In the genomic region with DNA sequence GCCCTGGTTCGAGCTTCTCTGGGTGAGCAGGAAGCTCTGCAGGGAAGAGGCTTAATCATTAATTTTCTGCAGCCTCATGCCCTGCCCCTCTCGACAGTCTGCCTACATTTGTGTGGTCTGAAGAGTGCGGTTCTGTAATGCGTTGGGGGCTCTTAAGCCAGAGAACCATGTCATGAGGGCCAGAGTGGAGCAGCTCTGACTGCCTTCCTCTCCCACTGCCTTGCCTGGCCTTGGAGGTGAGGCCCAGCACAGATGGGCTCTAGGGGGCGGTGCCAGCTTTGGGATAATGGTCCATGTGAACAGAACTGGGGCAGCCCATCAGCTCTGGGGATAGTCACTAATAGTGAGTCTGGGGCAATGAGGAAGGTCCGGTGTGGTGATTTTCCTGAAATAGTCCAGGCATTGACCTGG, we compare ENCODE assay signal across 9 cellular contexts. TPM values are rescaled to one million over a fixed set of nuclear protein-coding genes. Genes with fewer than 3 reads are reported as not detected.
DNase-seq lines count a peak whose midpoint lies in the region; ATAC-seq and TF ChIP-seq lines count a peak whose summit lies in the region.
"Had no signal": no experiment of that assay in that cellular context is flagged by ENCODE, and none has a peak within 500 bp of the region (broad histone marks: within the 10 kb centered on the region; RNA-seq: fewer than 3 reads in every experiment).

No MANE protein-coding gene starts in this region.

- H3K27me3 ChIP-seq in left ventricle myocardium inferior (ENCODE audit: low read depth) = peaks cover 74% of the 10 kb centered on the region
- peaks cover 63% of the 10 kb centered on the region for H3K27me3 ChIP-seq in OCI-LY3 (ENCODE audit: low read depth, low read length)
- peaks cover 25 to 71% of the 10 kb centered on the region in 2 experiments for H3K27me3 ChIP-seq in mesenchymal stem cell (ENCODE audit: control insufficient read depth in 1 of 2, insufficient read depth in 1 of 2, low read length in 2 of 2)
- H3K27me3 ChIP-seq in BE2C = peaks cover 65% of the 10 kb centered on the region

- H3K4me1 Mint-ChIP-seq in glutamatergic neuron (ENCODE audit: low read depth, unreplicated experiment) (peaks cover 19% of the 10 kb centered on the region), type B pancreatic cell (ENCODE audit: unreplicated experiment) (peaks cover 15% of the 10 kb centered on the region)

- no peak overlapping the region for H2AK5ac ChIP-seq in mesenchymal stem cell (ENCODE audit: low read length, severe bottlenecking)

- peak; percentile 24 for TF ChIP-seq CTCF in left ventricle myocardium inferior (IDR thresholded peaks at IDR 0.05; ENCODE audit: borderline replicate concordance)
- TF ChIP-seq CTCF in OCI-LY3 (IDR thresholded peaks at IDR 0.05; ENCODE audit: low read depth, low read length) = peak; percentile 37
- no peak for TF ChIP-seq CTCF in glutamatergic neuron (IDR thresholded peaks at IDR 0.05; ENCODE audit: partially characterized antibody, unreplicated experiment)
- TF ChIP-seq CTCF in type B pancreatic cell (conservative IDR thresholded peaks at IDR 0.05) = peak; percentile 19
- no peak for TF ChIP-seq CTCF in BE2C (IDR thresholded peaks at IDR 0.05; ENCODE audit: low read depth, low read length)

- H3K4me2 ChIP-seq in OCI-LY3 (ENCODE audit: low read length) (no peak overlapping the region), mesenchymal stem cell (ENCODE audit: low read length, poor library complexity, severe bottlenecking) (no peak overlapping the region)

- no peak overlapping the region for H3K23ac ChIP-seq in mesenchymal stem cell (ENCODE audit: low read length in 2 of 2)

- H3K4me3 Mint-ChIP-seq in glutamatergic neuron (ENCODE audit: unreplicated experiment) (peak overlapping the region; percentile 82), type B pancreatic cell (peak overlapping the region; percentile 81)

- H3K27ac ChIP-seq in left ventricle myocardium inferior (replicated peaks) (peak overlapping the region; percentile 90), OCI-LY3 (ENCODE audit: low read length) (no peak overlapping the region), mesenchymal stem cell (ENCODE audit: low read length, poor library complexity, severe bottlenecking) (no peak overlapping the region)

- no peak overlapping the region for H4K91ac ChIP-seq in mesenchymal stem cell (ENCODE audit: low read length)

- 31% methylated on average over 6 of the region's 6 CpGs for WGBS in mesenchymal stem cell

- ATAC-seq in Right ventricle myocardium superior (ENCODE audit: poor library complexity) = no peak
- no peak for ATAC-seq in GM21381 (IDR thresholded peaks at IDR 0.05; ENCODE audit: unreplicated experiment)

- no peaks in the 10 kb centered on the region for H3K79me1 ChIP-seq in mesenchymal stem cell (replicated peaks; ENCODE audit: low read length, poor library complexity, severe bottlenecking)

- no peaks in the 10 kb centered on the region for H4K20me1 ChIP-seq in OCI-LY3 (ENCODE audit: insufficient read depth, low read length)

- no peak overlapping the region for H3K18ac ChIP-seq in mesenchymal stem cell (ENCODE audit: low read depth in 1 of 2, low read length in 2 of 2)

- peaks cover 7% of the 10 kb centered on the region for H3K36me3 Mint-ChIP-seq in glutamatergic neuron (ENCODE audit: unreplicated experiment)
- H3K36me3 Mint-ChIP-seq in type B pancreatic cell = no peaks in the 10 kb centered on the region

- no peak overlapping the region for H3K4ac ChIP-seq in mesenchymal stem cell (ENCODE audit: low read depth in 1 of 2, low read length in 2 of 2)

- H2AFZ ChIP-seq in OCI-LY3 (ENCODE audit: low read depth, low read length) = no peak overlapping the region
- no peak overlapping the region for H2AFZ ChIP-seq in mesenchymal stem cell (ENCODE audit: low read depth, low read length)

- no peak overlapping the region for H2BK15ac ChIP-seq in mesenchymal stem cell (ENCODE audit: low read depth, poor library complexity, severe bottlenecking)

- H3K9me3 ChIP-seq in left ventricle myocardium inferior (replicated peaks) (no peaks in the 10 kb centered on the region), OCI-LY3 (ENCODE audit: insufficient read depth, low read length) (no peaks in the 10 kb centered on the region), mesenchymal stem cell (ENCODE audit: control insufficient read depth, low read length) (no peaks in the 10 kb centered on the region), BE2C (no peaks in the 10 kb centered on the region)

- no peaks in the 10 kb centered on the region for H3K79me2 ChIP-seq in OCI-LY3 (ENCODE audit: low read length)

- no peak overlapping the region for H4K8ac ChIP-seq in mesenchymal stem cell (ENCODE audit: low read length)

- H3K4me3 ChIP-seq in left ventricle myocardium inferior (peak overlapping the region; percentile 82), OCI-LY3 (ENCODE audit: low read length) (no peak overlapping the region), mesenchymal stem cell (ENCODE audit: insufficient read depth in 1 of 2, low read depth in 1 of 2, low read length in 2 of 2) (no peak overlapping the region), BE2C (ENCODE audit: low read depth, low read length) (no peak overlapping the region)

- H3K9ac ChIP-seq in OCI-LY3 (ENCODE audit: low read length) (no peak overlapping the region), mesenchymal stem cell (ENCODE audit: low read length) (no peak overlapping the region)

- peaks cover 12% of the 10 kb centered on the region for H3K9me3 Mint-ChIP-seq in glutamatergic neuron (ENCODE audit: unreplicated experiment)
- H3K9me3 Mint-ChIP-seq in type B pancreatic cell = no peaks in the 10 kb centered on the region

- H3K36me3 ChIP-seq in left ventricle myocardium inferior = no peaks in the 10 kb centered on the region
- no peaks in the 10 kb centered on the region for H3K36me3 ChIP-seq in OCI-LY3 (replicated peaks; ENCODE audit: low read depth, low read length)
- no peaks in the 10 kb centered on the region for H3K36me3 ChIP-seq in mesenchymal stem cell (ENCODE audit: control insufficient read depth in 1 of 2, insufficient read depth in 2 of 2, low read depth in 1 of 2, low read length in 2 of 2)
- H3K36me3 ChIP-seq in BE2C = no peaks in the 10 kb centered on the region

- DNase-seq in left ventricle myocardium inferior (no peak), Right ventricle myocardium superior (no peak), glutamatergic neuron (peak; percentile 53), type B pancreatic cell (ENCODE audit: extremely low spot score, unreplicated experiment) (no peak), mesenchymal stem cell (no peak), BE2C (no peak)
- DNase-seq: dermis blood vessel endothelial cell had no signal

- H2BK120ac ChIP-seq in mesenchymal stem cell (ENCODE audit: low read depth, low read length) = no peak overlapping the region

- H3K14ac ChIP-seq in mesenchymal stem cell (ENCODE audit: low read length in 2 of 2) = no peak overlapping the region

- H3K4me1 ChIP-seq in left ventricle myocardium inferior = peaks cover 65% of the 10 kb centered on the region
- peaks cover 5% of the 10 kb centered on the region for H3K4me1 ChIP-seq in OCI-LY3 (ENCODE audit: low read length)
- peaks cover 33% of the 10 kb centered on the region for H3K4me1 ChIP-seq in mesenchymal stem cell (ENCODE audit: control insufficient read depth, insufficient read depth, low read depth, low read length)
- no peaks in the 10 kb centered on the region for H3K4me1 ChIP-seq in BE2C

- H3K27ac Mint-ChIP-seq in glutamatergic neuron (ENCODE audit: unreplicated experiment) (peak overlapping the region; percentile 79), type B pancreatic cell (no peak overlapping the region)

- peaks cover 15% of the 10 kb centered on the region for H3K27me3 Mint-ChIP-seq in glutamatergic neuron (ENCODE audit: unreplicated experiment)
- peaks cover 44% of the 10 kb centered on the region for H3K27me3 Mint-ChIP-seq in type B pancreatic cell

- H2BK5ac ChIP-seq in mesenchymal stem cell (ENCODE audit: low read depth, low read length, poor library complexity, severe bottlenecking) = no peak overlapping the region

- no peak overlapping the region for H2BK12ac ChIP-seq in mesenchymal stem cell (ENCODE audit: low read length in 2 of 2)

- intact Hi-C loops in left ventricle myocardium inferior (cut with micrococcal nuclease) (no loop called here), Right ventricle myocardium superior (cut with DNase I) (no loop called here)

RNA-seq across cellular contexts. Expression of a gene that starts 5.7 kb away (rescaled TPM):
- total RNA-seq in left ventricle myocardium inferior (12.3 TPM), Right ventricle myocardium superior (9.5 TPM), glutamatergic neuron (ENCODE audit: unreplicated experiment) (19.5 TPM), type B pancreatic cell (ENCODE audit: low replicate concordance) (7.6 and 10.4 TPM in 2 replicates)
- not detected for polyA plus RNA-seq in mesenchymal stem cell (2013, experiment 1 of 2)
- polyA plus RNA-seq in mesenchymal stem cell (2013, experiment 2 of 2) = not detected
- polyA plus RNA-seq in BE2C (2012; ENCODE audit: insufficient read depth, insufficient read length, low read depth) = not detected

Comparison
In these comparisons a context has a peak if more than half of its experiments do, and no peak if none do; other contexts are left out.
1. CTCF ChIP-seq: peak in left ventricle myocardium inferior (single experiment), OCI-LY3 (single experiment) and type B pancreatic cell (single experiment); none in glutamatergic neuron (single experiment) and BE2C (single experiment).